In genomic region chr13:71255633-71256032, GRCh38 we compare ENCODE assay signal across 23 cellular contexts.
"Had no signal": no experiment of that assay in that cellular context is flagged by ENCODE, and none has a peak within 500 bp of the region (broad histone marks: within the 10 kb centered on the region; RNA-seq: fewer than 3 reads in every experiment).

No MANE protein-coding gene starts in this region.

- H3K27me3 ChIP-seq: SJCRH30 had no signal

- H3K9me3 ChIP-seq: SJCRH30 had no signal

- H3K4me3 ChIP-seq: SJCRH30 had no signal

- H3K27ac ChIP-seq: HL-60, RWPE1, SJCRH30 had no signal

- H3K36me3 ChIP-seq: SJCRH30 had no signal

- ATAC-seq: Panc1, Right ventricle myocardium inferior, SK-N-SH treated with all-trans-retinoic acid at 6 μM for 48 hours had no signal

- DNase-seq: KBM-7, MV-4-11, NCI-H1048, NCI-H1105, NCI-H1417, NCI-H146, NCI-H1694 treated with DMSO at 0.1 percent for 48 hours, NCI-H1930, NCI-H2081, NCI-H2171, NCI-H226, NCI-H446, NCI-H510A, NCI-H524 treated with DMSO at 0.1 percent for 48 hours, NCI-H69, NCI-H774, SHP77 treated with DMSO at 0.1 percent for 48 hours, SJCRH30 had no signal
